Comparison of ENCODE assay signal across 15 cellular contexts in genomic region chr3:44557074-44557473, GRCh38. TPM values are rescaled to one million over a fixed set of nuclear protein-coding genes. Genes with fewer than 3 reads are reported as not detected.
DNase-seq lines count a peak whose midpoint lies in the region; ATAC-seq and TF ChIP-seq lines count a peak whose summit lies in the region.
"Had no signal": no experiment of that assay in that cellular context is flagged by ENCODE, and none has a peak within 500 bp of the region (broad histone marks: within the 10 kb centered on the region; RNA-seq: fewer than 3 reads in every experiment).

No MANE protein-coding gene starts in this region.

- TF ChIP-seq CTCF in nephron progenitor cell (IDR thresholded peaks at IDR 0.05) (no peak), progenitor cell of endocrine pancreas (IDR thresholded peaks at IDR 0.05; ENCODE audit: unreplicated experiment) (no peak)

- H3K36me3 Mint-ChIP-seq in activated naive CD8-positive, alpha-beta T cell, result peaks cover 34% of the 10 kb centered on the region
- H3K36me3 Mint-ChIP-seq in activated naive CD8-positive, alpha-beta T cell treated with anti-CD3 and anti-CD28 coated beads, Interleukin-2, amount 50 U/mL, for 24 hours (ENCODE audit: low read depth), result peaks cover 61% of the 10 kb centered on the region
- H3K36me3 Mint-ChIP-seq in nephron progenitor cell (ENCODE audit: low read depth) (peaks cover 69% of the 10 kb centered on the region), progenitor cell of endocrine pancreas (ENCODE audit: insufficient read depth) (peaks cover 50% of the 10 kb centered on the region)

- H3K9me3 ChIP-seq in aorta (ENCODE audit: control insufficient read depth, low read length), result peaks cover 4% of the 10 kb centered on the region
- H3K9me3 ChIP-seq: A549 had no signal

- no peaks in the 10 kb centered on the region for H3K27me3 Mint-ChIP-seq in activated naive CD8-positive, alpha-beta T cell
- H3K27me3 Mint-ChIP-seq in activated naive CD8-positive, alpha-beta T cell treated with anti-CD3 and anti-CD28 coated beads, Interleukin-2, amount 50 U/mL, for 24 hours, result no peaks in the 10 kb centered on the region
- H3K27me3 Mint-ChIP-seq in nephron progenitor cell (ENCODE audit: low read depth, poor library complexity) (peaks cover 24% of the 10 kb centered on the region), progenitor cell of endocrine pancreas (peaks cover 3% of the 10 kb centered on the region)
- H3K27me3 Mint-ChIP-seq: CD4-positive, alpha-beta T cell had no signal

- 96 to 97% methylated on average over 9 of the region's 9 CpGs for WGBS in aorta, 2 donors

- no peak for ATAC-seq in activated naive CD8-positive, alpha-beta T cell treated with anti-CD3 and anti-CD28 coated beads, Interleukin-2, amount 50 U/mL, for 24 hours
- ATAC-seq in aorta (ENCODE audit: low FRiP score) (no peak), HG03025 (IDR thresholded peaks at IDR 0.05; ENCODE audit: low FRiP score, unreplicated experiment) (no peak), GM18861 (IDR thresholded peaks at IDR 0.05; ENCODE audit: unreplicated experiment) (no peak)
- ATAC-seq: A549 had no signal

- DNase-seq in activated naive CD8-positive, alpha-beta T cell treated with anti-CD3 and anti-CD28 coated beads, Interleukin-2, amount 50 U/mL, for 24 hours, result no peak
- DNase-seq in nephron progenitor cell, result no peak
- DNase-seq in progenitor cell of endocrine pancreas (ENCODE audit: low spot score, unreplicated experiment), result no peak
- no peak for DNase-seq in aorta
- DNase-seq: AML-193; Caco-2; CD4-positive, alpha-beta T cell; H9 had no signal

- H3K4me1 ChIP-seq in aorta (ENCODE audit: control insufficient read depth in 1 of 2, insufficient read depth in 2 of 2, low read length in 2 of 2), result peaks cover 0 to 2% of the 10 kb centered on the region in 2 donors
- H3K4me1 ChIP-seq: A549, Caco-2 had no signal

- peaks cover 0 to 3% of the 10 kb centered on the region in 2 donors for H3K36me3 ChIP-seq in aorta (ENCODE audit: control insufficient read depth in 1 of 2, insufficient read depth in 2 of 2, low read length in 1 of 2)

- no peak overlapping the region for H3K27ac ChIP-seq in aorta (ENCODE audit: low read depth in 1 of 2, low read length in 2 of 2)
- H3K27ac ChIP-seq: 22Rv1, A549, C4-2B, HL-60 had no signal

- H3K4me3 ChIP-seq in aorta (ENCODE audit: low read length in 2 of 2), result no peak overlapping the region
- H3K4me3 ChIP-seq: A549 had no signal

- peak overlapping the region; percentile 4 for H3K4me3 Mint-ChIP-seq in activated naive CD8-positive, alpha-beta T cell
- no peak overlapping the region for H3K4me3 Mint-ChIP-seq in activated naive CD8-positive, alpha-beta T cell treated with anti-CD3 and anti-CD28 coated beads, Interleukin-2, amount 50 U/mL, for 24 hours
- H3K4me3 Mint-ChIP-seq in nephron progenitor cell (peak overlapping the region; percentile 97), progenitor cell of endocrine pancreas (ENCODE audit: low read depth) (peak overlapping the region; percentile 10)
- H3K4me3 Mint-ChIP-seq: CD4-positive, alpha-beta T cell had no signal

- no peak overlapping the region for H3K27ac Mint-ChIP-seq in activated naive CD8-positive, alpha-beta T cell
- no peak overlapping the region for H3K27ac Mint-ChIP-seq in activated naive CD8-positive, alpha-beta T cell treated with anti-CD3 and anti-CD28 coated beads, Interleukin-2, amount 50 U/mL, for 24 hours
- H3K27ac Mint-ChIP-seq in nephron progenitor cell, result no peak overlapping the region
- H3K27ac Mint-ChIP-seq in progenitor cell of endocrine pancreas, result no peak overlapping the region
- H3K27ac Mint-ChIP-seq: CD4-positive, alpha-beta T cell; H9 had no signal

- H3K9me3 Mint-ChIP-seq in activated naive CD8-positive, alpha-beta T cell (ENCODE audit: low read depth), result peaks cover 4% of the 10 kb centered on the region
- peaks cover 17% of the 10 kb centered on the region for H3K9me3 Mint-ChIP-seq in activated naive CD8-positive, alpha-beta T cell treated with anti-CD3 and anti-CD28 coated beads, Interleukin-2, amount 50 U/mL, for 24 hours
- H3K9me3 Mint-ChIP-seq in nephron progenitor cell (peaks cover 74% of the 10 kb centered on the region), progenitor cell of endocrine pancreas (ENCODE audit: low read depth) (peaks cover 17% of the 10 kb centered on the region)

- intact Hi-C loops in aorta (cut with DNase I), result no loop called here

- H3K4me1 Mint-ChIP-seq in activated naive CD8-positive, alpha-beta T cell (ENCODE audit: low read depth), result peaks cover 42% of the 10 kb centered on the region
- H3K4me1 Mint-ChIP-seq in activated naive CD8-positive, alpha-beta T cell treated with anti-CD3 and anti-CD28 coated beads, Interleukin-2, amount 50 U/mL, for 24 hours, result peaks cover 23% of the 10 kb centered on the region
- H3K4me1 Mint-ChIP-seq in nephron progenitor cell, result peaks cover 26% of the 10 kb centered on the region
- H3K4me1 Mint-ChIP-seq in progenitor cell of endocrine pancreas (ENCODE audit: low read depth), result peaks cover 17% of the 10 kb centered on the region

- H3K27me3 ChIP-seq in aorta (ENCODE audit: control insufficient read depth in 1 of 2, insufficient read depth in 2 of 2, low read length in 1 of 2), result no peaks in the 10 kb centered on the region

RNA-seq across cellular contexts. Expression of gene ZKSCAN7, which starts 2.1 kb away (rescaled TPM):
- total RNA-seq in progenitor cell of endocrine pancreas (22.4 and 25.0 TPM in 2 replicates), aorta (1 to 10 TPM; 3.5 to 6.2 TPM)
- polyA plus RNA-seq in aorta, result 1 to 10 TPM in 1 of 2 donors, under 1 TPM in 1; 0.50 to 2.1 TPM
- total RNA-seq: Caco-2 had no signal
- polyA plus RNA-seq: A549 had no signal

RNA-seq across cellular contexts. Expression of gene ZNF660, which starts 27.7 kb away (rescaled TPM):
- 22.6 and 27.1 TPM in 2 replicates for total RNA-seq in progenitor cell of endocrine pancreas
- 10 to 100 TPM in 1 of 2 donors, 1 to 10 TPM in 1; 8.1 to 11.5 TPM for total RNA-seq in aorta
- 1 to 10 TPM; 1.1 to 1.8 TPM for polyA plus RNA-seq in aorta
- total RNA-seq: Caco-2 had no signal
- polyA plus RNA-seq: A549 had no signal
